Comparison of ENCODE assay signal across 16 cellular contexts in genomic region chr5:33468811-33469435, GRCh38.
"Had no signal": no experiment of that assay in that cellular context is flagged by ENCODE, and none has a peak within 500 bp of the region (broad histone marks: within the 10 kb centered on the region; RNA-seq: fewer than 3 reads in every experiment).

No MANE protein-coding gene starts in this region.

- H3K27me3 ChIP-seq: ascending aorta, gastroesophageal sphincter, neutrophil, thyroid gland had no signal

- DNase-seq: activated CD4-positive, alpha-beta T cell treated with anti-CD3 and anti-CD28 coated beads, Interleukin-2, amount 50 U/mL, for 4 hours; activated naive CD4-positive, alpha-beta T cell treated with anti-CD3 and anti-CD28 coated beads, Interleukin-2, amount 10 ng/mL, durations not matched to agents 7 days and 5 days; dermis blood vessel endothelial cell; effector memory CD8-positive, alpha-beta T cell; mesenchymal stem cell; natural killer cell; stimulated activated CD4-positive, alpha-beta T cell treated with anti-CD3 and anti-CD28 coated beads, Interleukin-2, amount 100 ng/mL, for 48 hours; stimulated activated naive B cell treated with anti-CD40 and anti-IgM and Interleukin-4, amounts not matched to agents 10 μg/mL and 1 μg/mL and 100 μg/mL, for 72 hours; thyroid gland had no signal

- FAIRE-seq: islet of Langerhans, urothelium cell line had no signal

- H3K27ac ChIP-seq: ascending aorta, epithelial cell of prostate, gastroesophageal sphincter, neutrophil, thyroid gland had no signal

- ATAC-seq: activated CD4-positive, CD25-positive, alpha-beta regulatory T cell treated with anti-CD3 and anti-CD28 coated beads, Interleukin-2, amount 50 U/mL, for 24 hours; effector memory CD8-positive, alpha-beta T cell; gastroesophageal sphincter; natural killer cell; stimulated activated naive B cell treated with anti-CD40 and anti-IgM and Interleukin-4, amounts not matched to agents 10 μg/mL and 1 μg/mL and 100 μg/mL, for 72 hours had no signal

- H3K4me1 ChIP-seq: ascending aorta, gastroesophageal sphincter, thyroid gland had no signal
